Comparison of ENCODE assay signal across 8 cellular contexts in genomic region chr10:114520453-114520852, GRCh38.
DNase-seq lines count a peak whose midpoint lies in the region; ATAC-seq and TF ChIP-seq lines count a peak whose summit lies in the region.

No MANE protein-coding gene starts in this region.

- POLR2A ChIA-PET in CD8-positive, alpha-beta T cell (lab: Charles Lee), result interaction anchor here (1.0 to 2.8 kb wide), 5 partner anchors 9 to 32 kb away, joined by 3 to 13 read pairs (median 3); no protein-coding TSS in a partner anchor

- H3K27me3 ChIP-seq in CD8-positive, alpha-beta T cell (ENCODE audit: insufficient read depth, low read length), result no peaks in the 10 kb centered on the region

- DNase-seq in CD8-positive, alpha-beta T cell, result peak in 1 of 7 experiments; percentile 43
- DNase-seq in LoVo (ENCODE audit: low spot score) (peak; percentile 67), choroid plexus epithelial cell (ENCODE audit: low read depth) (peak; percentile 78), naive B cell (no peak), natural killer cell (no peak), NCI-H526 (lab: John Stamatoyannopoulos, UW) (no peak)

- intact Hi-C loops in CD8-positive, alpha-beta T cell (cut with DNase I, micrococcal nuclease), result no loop called here
- intact Hi-C loops in natural killer cell (cut with micrococcal nuclease), result loop anchor here (10.0 kb wide), 1 partner anchor 46 kb away; no protein-coding TSS in a partner anchor

- peak overlapping the region; percentile 93 for H3K27ac ChIP-seq in CD8-positive, alpha-beta T cell (ENCODE audit: low read depth, low read length)

- CTCF ChIA-PET in CD8-positive, alpha-beta T cell (lab: Charles Lee), result interaction anchor here (1.1 to 15.7 kb wide), 5 partner anchors 12 to 48 kb away, joined by 3 to 312 read pairs (median 4); no protein-coding TSS in a partner anchor

- TF ChIP-seq CTCF in CD8-positive, alpha-beta T cell (IDR thresholded peaks at IDR 0.05), result no peak
- TF ChIP-seq CTCF in choroid plexus epithelial cell (conservative IDR thresholded peaks at IDR 0.05; ENCODE audit: low read depth, low read length) (no peak), natural killer cell (IDR thresholded peaks at IDR 0.05) (no peak)

- no peaks in the 10 kb centered on the region for H3K9me3 Mint-ChIP-seq in CD8-positive, alpha-beta T cell
- H3K9me3 Mint-ChIP-seq in naive B cell (no peaks in the 10 kb centered on the region), natural killer cell (no peaks in the 10 kb centered on the region)

- H3K27me3 Mint-ChIP-seq in CD8-positive, alpha-beta T cell (ENCODE audit: low read depth), result no peaks in the 10 kb centered on the region
- H3K27me3 Mint-ChIP-seq in naive B cell (no peaks in the 10 kb centered on the region), natural killer cell (ENCODE audit: low read depth in 2 of 2) (no peaks in the 10 kb centered on the region)

- no peaks in the 10 kb centered on the region for H3K36me3 ChIP-seq in CD8-positive, alpha-beta T cell (ENCODE audit: insufficient read depth, low read length)

- H3K4me1 Mint-ChIP-seq in CD8-positive, alpha-beta T cell (ENCODE audit: low read depth), result peaks cover 94% of the 10 kb centered on the region
- H3K4me1 Mint-ChIP-seq in naive B cell (peaks cover 82 to 94% (median 94%) of the 10 kb centered on the region in 3 donors), natural killer cell (peaks cover 72 to 76% of the 10 kb centered on the region in 2 donors)

- H3K4me3 ChIP-seq in CD8-positive, alpha-beta T cell (ENCODE audit: low read depth, low read length), result no peak overlapping the region
- no peak overlapping the region for H3K4me3 ChIP-seq in choroid plexus epithelial cell (ENCODE audit: low read depth, low read length)

- H3K9me3 ChIP-seq in CD8-positive, alpha-beta T cell (ENCODE audit: low read length), result no peaks in the 10 kb centered on the region

- H3K4me1 ChIP-seq in CD8-positive, alpha-beta T cell (ENCODE audit: insufficient read depth, low read length), result peaks cover 91% of the 10 kb centered on the region

- H3K27ac Mint-ChIP-seq in CD8-positive, alpha-beta T cell, result peak overlapping the region; percentile 97
- peak overlapping the region in 3 of 6 donors; percentile 75 to 84 (median 79) for H3K27ac Mint-ChIP-seq in naive B cell
- no peak overlapping the region for H3K27ac Mint-ChIP-seq in natural killer cell

- peak; percentile 4 for ATAC-seq in CD8-positive, alpha-beta T cell
- no peak for ATAC-seq in naive B cell (ENCODE audit: low read depth in 2 of 2)
- ATAC-seq in natural killer cell, result no peak
- ATAC-seq in HG02571 (IDR thresholded peaks at IDR 0.05; ENCODE audit: unreplicated experiment), result no peak
- no peak for ATAC-seq in GM18517 (IDR thresholded peaks at IDR 0.05; ENCODE audit: unreplicated experiment)

- H3K4me3 Mint-ChIP-seq in CD8-positive, alpha-beta T cell, result peak overlapping the region; percentile 73
- H3K4me3 Mint-ChIP-seq in naive B cell (peak overlapping the region in 6 of 8 donors; percentile 16 to 65 (median 40)), natural killer cell (no peak overlapping the region)

- H3K36me3 Mint-ChIP-seq in CD8-positive, alpha-beta T cell, result peaks cover 67% of the 10 kb centered on the region
- H3K36me3 Mint-ChIP-seq in naive B cell (peaks cover 5 to 14% of the 10 kb centered on the region in 2 donors), natural killer cell (no peaks in the 10 kb centered on the region)

Comparison
In these comparisons a context has a peak if more than half of its experiments do, and no peak if none do; other contexts are left out.
1. DNase-seq: peak in LoVo (single experiment) and choroid plexus epithelial cell (single experiment); none in naive B cell (single experiment), natural killer cell (single experiment) and NCI-H526 (0 of 2).